ENCODE assay signal across 7 cellular contexts in genomic region chr12:124509676-124510300, GRCh38. TPM values are rescaled to one million over a fixed set of nuclear protein-coding genes. Genes with fewer than 3 reads are reported as not detected.
DNase-seq lines count a peak whose midpoint lies in the region; ATAC-seq, FAIRE-seq and TF ChIP-seq lines count a peak whose summit lies in the region.

No MANE protein-coding gene starts in this region.

- peak overlapping the region; percentile 78 for H3K4me2 ChIP-seq in HepG2 (ENCODE audit: low read depth, low read length)

- in situ Hi-C loops in HepG2 (cut with HindIII; ENCODE audit: extremely low pct_ligation_motif_present, low pct_unique_long_range_greater_than_20kb) (no loop called here), transverse colon (cut with MboI; ENCODE audit: low pct_ligation_motif_present in 1 of 4, low pct_unique_long_range_greater_than_20kb in 1 of 4, low sequenced_read_pairs in 3 of 4) (loop anchor here in 1 of 4 donors (10.0 kb wide), 1 partner anchor 55 kb away; the partner anchor contains the start of gene NCOR2)

- ATAC-seq in HepG2 (peak; percentile 87), HG02938 (IDR thresholded peaks at IDR 0.05; ENCODE audit: unreplicated experiment) (no peak), HG03520 (IDR thresholded peaks at IDR 0.05; ENCODE audit: unreplicated experiment) (no peak), GM18511 (IDR thresholded peaks at IDR 0.05; ENCODE audit: unreplicated experiment) (no peak)

- DNase-seq in LHCN-M2 (ENCODE audit: low read depth) (peak; percentile 93), cerebellar cortex (ENCODE audit: low spot score) (peak; percentile 77), HepG2 (ENCODE audit: low spot score) (peak; percentile 86), transverse colon (peak; percentile 55)

- no peaks in the 10 kb centered on the region for H3K27me3 ChIP-seq in HepG2 (ENCODE audit: control insufficient read depth in 1 of 2, insufficient read depth in 2 of 2, low read length in 2 of 2)
- no peaks in the 10 kb centered on the region for H3K27me3 ChIP-seq in transverse colon

- CTCF ChIA-PET in HepG2 (lab: Yijun Ruan, JAX; ENCODE audit: low intra/inter-chr PET ratio, low total read pairs) = no interaction called here

- intact Hi-C loops in HepG2 (cut with micrococcal nuclease; ENCODE audit: unreplicated experiment) = loop anchor here (10.0 kb wide), 1 partner anchor 55 kb away; the partner anchor contains the start of gene NCOR2
- intact Hi-C loops in transverse colon (cut with DNase I; ENCODE audit: low total_unique reads) = loop anchor here (10.0 kb wide), 1 partner anchor 145 kb away; no protein-coding TSS in a partner anchor

- POLR2A ChIA-PET in HepG2 (lab: Yijun Ruan, JAX) = interaction anchor here (0.6 to 1.5 kb wide), 2 partner anchors 9 to 406 kb away, joined by 4 to 9 read pairs; no protein-coding TSS in a partner anchor

- no peak overlapping the region for H2AFZ ChIP-seq in HepG2 (ENCODE audit: low read length)

- H3K36me3 ChIP-seq in HepG2 (replicated peaks in 1 of 2; ENCODE audit: control insufficient read depth in 1 of 2, insufficient read depth in 2 of 2, low read length in 2 of 2) = no peaks in the 10 kb centered on the region; a peak in 1 of 5 replicates
- no peaks in the 10 kb centered on the region for H3K36me3 ChIP-seq in transverse colon

- no peaks in the 10 kb centered on the region for H3K9me3 ChIP-seq in HepG2 (ENCODE audit: low read length)
- H3K9me3 ChIP-seq in transverse colon = no peaks in the 10 kb centered on the region

- TF ChIP-seq CTCF in HepG2 (CRISPR knock-in tag; IDR thresholded peaks at IDR 0.05) = no peak
- no peak for TF ChIP-seq CTCF in transverse colon (IDR thresholded peaks at IDR 0.05)

- BruUV-seq in HepG2 (replicated peaks; lab: Mats Ljungman, UMichigan) = no TSS peak

- peak overlapping the region; percentile 23 for H3K9ac ChIP-seq in HepG2 (ENCODE audit: insufficient read depth, low read depth, low read length)

- FAIRE-seq in HepG2 (lab: Jason Lieb, UNC) = peak; percentile 83

- peaks cover 25% of the 10 kb centered on the region for H3K79me2 ChIP-seq in HepG2 (ENCODE audit: insufficient read depth, low read length)

- TF ChIP-seq EP300 in HepG2 (IDR thresholded peaks at IDR 0.05; ENCODE audit: low read depth in 2 of 2, low read length in 2 of 2) (peak in 1 of 2 experiments; percentile 15; a peak in 1 of 4 replicates), HepG2 (CRISPR knock-in tag; IDR thresholded peaks at IDR 0.05; ENCODE audit: borderline replicate concordance) (no peak), transverse colon (IDR thresholded peaks at IDR 0.05; ENCODE audit: low read depth) (no peak)

- peak overlapping the region in 1 of 3 experiments; percentile 51; a peak in 2 of 6 replicates for H3K4me3 ChIP-seq in HepG2 (replicated peaks in 1 of 3; ENCODE audit: insufficient read depth in 1 of 3, low read depth in 2 of 3, low read length in 3 of 3)
- H3K4me3 ChIP-seq in transverse colon = no peak overlapping the region

- no peak for TF ChIP-seq RAD21 in HepG2 (CRISPR knock-in tag; IDR thresholded peaks at IDR 0.05)

- H3K4me1 ChIP-seq in HepG2 (ENCODE audit: insufficient read depth, low read length) (peaks cover 52% of the 10 kb centered on the region), transverse colon (peaks cover 65 to 92% (median 73%) of the 10 kb centered on the region in 4 donors)

- H3K27ac ChIP-seq in HepG2 (ENCODE audit: extremely low read length, insufficient read depth, low read length) (peak overlapping the region; percentile 62), transverse colon (peak overlapping the region; percentile 80 to 89 (median 83))

- TF ChIP-seq POLR2A in HepG2 (IDR thresholded peaks at IDR 0.05; ENCODE audit: insufficient read depth in 1 of 2, low read depth in 2 of 2, low read length in 2 of 2) (no peak), transverse colon (IDR thresholded peaks at IDR 0.05) (no peak)

- peaks cover 20% of the 10 kb centered on the region for H4K20me1 ChIP-seq in HepG2 (ENCODE audit: insufficient read depth, low read length)

- 0% methylated on average over 9 of the region's 16 CpGs for WGBS in HepG2 (ENCODE audit: low lambda C conversion rate)
- 38% methylated on average over 16 of the region's 16 CpGs; no CpG with 5 or more reads in 1 of the 2 donors for WGBS in transverse colon (ENCODE audit: low coverage in 1 of 2), 2 donors

TF ChIP-seq in HepG2, 621 proteins besides CTCF, POLR2A, EP300 and RAD21 (continues in another document):
- TF ChIP-seq RBM22 (optimal IDR thresholded peaks at IDR 0.05; ENCODE audit: low read length) (no peak), HINFP (CRISPR knock-in tag; IDR thresholded peaks at IDR 0.05; ENCODE audit: low read depth) (no peak), TBL1XR1 (IDR thresholded peaks at IDR 0.05; ENCODE audit: borderline replicate concordance, low read length, partially characterized antibody) (no peak), BORCS8-MEF2B (CRISPR knock-in tag; IDR thresholded peaks at IDR 0.05) (no peak), AHR (CRISPR knock-in tag; IDR thresholded peaks at IDR 0.05) (no peak), ZNF253 (CRISPR knock-in tag; IDR thresholded peaks at IDR 0.05; ENCODE audit: borderline replicate concordance) (no peak), ZNF451 (CRISPR knock-in tag; IDR thresholded peaks at IDR 0.05) (no peak), ZNF512B (CRISPR knock-in tag; IDR thresholded peaks at IDR 0.05; ENCODE audit: borderline replicate concordance) (no peak), RBAK (CRISPR knock-in tag; IDR thresholded peaks at IDR 0.05) (no peak), NFYC (CRISPR knock-in tag; IDR thresholded peaks at IDR 0.05) (no peak), ISX (CRISPR knock-in tag; conservative IDR thresholded peaks at IDR 0.05) (no peak)

RNA-seq across cellular contexts. Expression of gene NCOR2, which starts 57.6 kb away (rescaled TPM):
- total RNA-seq in LHCN-M2 (2014; rRNA removed) (72.4 and 79.0 TPM in 2 replicates), HepG2 (2016; rRNA removed; fragmentation: Illumina TruSeq; extraction: Trizol) (5.7 and 6.1 TPM in 2 replicates), transverse colon (100 to 1,000 TPM in 2 of 4 donors, 10 to 100 TPM in 2; 72.1 to 460 (median 119) TPM)
- polyA plus RNA-seq in LHCN-M2 (2012) = 138 TPM
- 10.5 and 12.4 TPM in 2 replicates for total RNA-seq in HepG2 (2016; cell fraction: cytosol; rRNA removed; fragmentation: Illumina TruSeq; extraction: Trizol; ENCODE audit: low read depth)
- total RNA-seq in HepG2 (2016; cell fraction: insoluble cytoplasmic fraction; rRNA removed; fragmentation: Illumina TruSeq; extraction: Trizol) = 5.6 and 7.1 TPM in 2 replicates
- total RNA-seq in HepG2 (2016; cell fraction: membrane; rRNA removed; fragmentation: Illumina TruSeq; extraction: Trizol) = 15.2 and 16.6 TPM in 2 replicates
- total RNA-seq in HepG2 (2016; cell fraction: nucleus; rRNA removed; fragmentation: Illumina TruSeq; extraction: Trizol) = 12.4 and 13.1 TPM in 2 replicates
- polyA plus RNA-seq in HepG2 (2011; rRNA removed) = 4.5 and 4.8 TPM in 2 replicates
- 2.8 and 4.1 TPM in 2 replicates for polyA plus RNA-seq in HepG2 (2011; cell fraction: cytosol; rRNA removed)
- polyA plus RNA-seq in HepG2 (2011; cell fraction: nucleus; rRNA removed) = 30.4 and 39.4 TPM in 2 replicates
- polyA plus RNA-seq in HepG2 (2012) = 32.8 and 41.1 TPM in 2 replicates
- polyA plus RNA-seq in HepG2 (2016; cell fraction: cytosol; fragmentation: Illumina TruSeq; extraction: Trizol; ENCODE audit: low read depth) = 2.8 and 3.1 TPM in 2 replicates
- 17.3 and 24.8 TPM in 2 replicates for polyA plus RNA-seq in HepG2 (2016; cell fraction: insoluble cytoplasmic fraction; fragmentation: Illumina TruSeq; extraction: Trizol; ENCODE audit: low read depth)
- 7.1 and 8.9 TPM in 2 replicates for polyA plus RNA-seq in HepG2 (2016; cell fraction: membrane; fragmentation: Illumina TruSeq; extraction: Trizol; ENCODE audit: low read depth)
- polyA plus RNA-seq in HepG2 (2016; cell fraction: nucleus; fragmentation: Illumina TruSeq; extraction: Trizol; ENCODE audit: insufficient read depth, low read depth) = 43.0 and 54.1 TPM in 2 replicates
- polyA minus RNA-seq in HepG2 (2011; rRNA and poly(A)+ RNA removed; ENCODE audit: low replicate concordance) = 21.9 and 23.2 TPM in 2 replicates
- 16.5 and 17.0 TPM in 2 replicates for polyA minus RNA-seq in HepG2 (2011; cell fraction: cytosol; rRNA and poly(A)+ RNA removed)
- polyA minus RNA-seq in HepG2 (2011; cell fraction: nucleus; rRNA and poly(A)+ RNA removed) = 20.9 and 22.6 TPM in 2 replicates
